Comparison of ENCODE assay signal across 12 cellular contexts in the genomic region with DNA sequence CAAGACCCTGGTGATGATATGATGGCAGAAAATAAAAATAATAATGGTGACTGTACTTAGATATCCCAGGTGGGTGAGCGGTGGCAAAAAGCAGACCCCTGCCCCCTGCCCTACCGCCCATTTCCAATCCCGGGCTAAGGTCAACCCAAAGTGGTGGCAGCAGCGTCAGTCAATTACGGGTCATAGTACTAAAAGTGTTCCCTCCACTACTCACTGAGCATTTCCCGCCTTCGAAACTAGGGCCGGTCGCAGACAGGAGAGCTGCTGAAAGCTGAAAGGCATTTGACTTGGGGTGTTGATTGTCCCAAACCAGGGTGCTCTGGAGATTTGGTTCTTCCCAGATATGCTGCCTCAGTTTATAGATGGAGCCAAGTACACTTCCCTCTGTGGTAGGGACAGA. TPM values are rescaled to one million over a fixed set of nuclear protein-coding genes. Genes with fewer than 3 reads are reported as not detected.
DNase-seq lines count a peak whose midpoint lies in the region; ATAC-seq and TF ChIP-seq lines count a peak whose summit lies in the region.
"Had no signal": no experiment of that assay in that cellular context is flagged by ENCODE, and none has a peak within 500 bp of the region (broad histone marks: within the 10 kb centered on the region; RNA-seq: fewer than 3 reads in every experiment).

No MANE protein-coding gene starts in this region.

- H3K4me1 ChIP-seq in iPS-20b (ENCODE audit: insufficient read depth, low read length) (peaks cover 6% of the 10 kb centered on the region), parathyroid adenoma (peaks cover 7% of the 10 kb centered on the region)

- H3K36me3 Mint-ChIP-seq in WTC11 = no peaks in the 10 kb centered on the region

- H3K4me3 ChIP-seq in iPS-20b (ENCODE audit: low read length) (peak overlapping the region; percentile 84), parathyroid adenoma (ENCODE audit: low read depth, low read length) (no peak overlapping the region)

- H3K4me2 ChIP-seq in parathyroid adenoma (ENCODE audit: low read length) = no peak overlapping the region

- no peak overlapping the region for H3K27ac Mint-ChIP-seq in WTC11

- no peak for ATAC-seq in WTC11

- H3K79me2 ChIP-seq in parathyroid adenoma = no peaks in the 10 kb centered on the region

- peak overlapping the region; percentile 86 for H3K4me3 Mint-ChIP-seq in WTC11

- peak overlapping the region; percentile 97 for H2AFZ ChIP-seq in parathyroid adenoma

- peak; percentile 9 for DNase-seq in DMS 273 (lab: John Stamatoyannopoulos, UW; ENCODE audit: unreplicated experiment)
- DNase-seq in DMS 273 treated with DMSO at 0.1 percent for 48 hours (lab: John Stamatoyannopoulos, UW) = no peak
- no peak for DNase-seq in WTC11 (ENCODE audit: low spot score)
- no peak for DNase-seq in activated CD8-positive, alpha-beta memory T cell treated with anti-CD3 and anti-CD28 coated beads, Interleukin-2, amount 50 U/mL, for 4 hours
- no peak for DNase-seq in D341Med (ENCODE audit: low spot score)
- no peak for DNase-seq in NCI-H2196 (lab: John Stamatoyannopoulos, UW; ENCODE audit: unreplicated experiment)
- DNase-seq: HCEC 1CT, NCI-H1048, NCI-H446 had no signal

- H3K4me1 Mint-ChIP-seq in WTC11 = peaks cover 23% of the 10 kb centered on the region

- no peaks in the 10 kb centered on the region for H3K36me3 ChIP-seq in iPS-20b (ENCODE audit: insufficient read depth, low read depth, low read length)
- H3K36me3 ChIP-seq in parathyroid adenoma (ENCODE audit: control insufficient read depth, insufficient read depth, low read length) = no peaks in the 10 kb centered on the region

- H3K9ac ChIP-seq in iPS-20b (ENCODE audit: low read depth, low read length) (no peak overlapping the region), parathyroid adenoma (no peak overlapping the region)

- H3K27me3 ChIP-seq in iPS-20b (ENCODE audit: insufficient read depth, low read length) (peaks cover 70% of the 10 kb centered on the region), parathyroid adenoma (ENCODE audit: control insufficient read depth, insufficient read depth, low read length) (peaks cover 4% of the 10 kb centered on the region)

- peaks cover 4% of the 10 kb centered on the region; the same call in 1 of the 2 replicates for H3K9me3 Mint-ChIP-seq in WTC11

- H3K27me3 Mint-ChIP-seq in WTC11 (ENCODE audit: low read depth) = peaks cover 50% of the 10 kb centered on the region

- H3K9me3 ChIP-seq in iPS-20b (ENCODE audit: insufficient read depth, low read depth, low read length) (no peaks in the 10 kb centered on the region), parathyroid adenoma (ENCODE audit: control insufficient read depth, low read length) (no peaks in the 10 kb centered on the region)

- CTCF ChIA-PET in WTC11 (lab: Charles Lee) = no interaction called here

- H3K27ac ChIP-seq in iPS-20b (ENCODE audit: low read length) (no peak overlapping the region), parathyroid adenoma (no peak overlapping the region)
- H3K27ac ChIP-seq: 22Rv1 had no signal

- TF ChIP-seq CTCF in WTC11 (IDR thresholded peaks at IDR 0.05) (no peak), parathyroid adenoma (IDR thresholded peaks at IDR 0.05) (no peak)

- POLR2A ChIA-PET in WTC11 (lab: Charles Lee) = no interaction called here

TF ChIP-seq in WTC11, 78 proteins besides CTCF, POLR2A, EP300 and RAD21 (continues in another document):
- no peak for TF ChIP-seq CBFB (CRISPR knock-in tag; IDR thresholded peaks at IDR 0.05; ENCODE audit: low read depth)
- no peak for TF ChIP-seq ZNF396 (CRISPR knock-in tag; IDR thresholded peaks at IDR 0.05; ENCODE audit: borderline replicate concordance)
- no peak for TF ChIP-seq ZNF416 (CRISPR knock-in tag; IDR thresholded peaks at IDR 0.05)
- TF ChIP-seq, protein P1, sequence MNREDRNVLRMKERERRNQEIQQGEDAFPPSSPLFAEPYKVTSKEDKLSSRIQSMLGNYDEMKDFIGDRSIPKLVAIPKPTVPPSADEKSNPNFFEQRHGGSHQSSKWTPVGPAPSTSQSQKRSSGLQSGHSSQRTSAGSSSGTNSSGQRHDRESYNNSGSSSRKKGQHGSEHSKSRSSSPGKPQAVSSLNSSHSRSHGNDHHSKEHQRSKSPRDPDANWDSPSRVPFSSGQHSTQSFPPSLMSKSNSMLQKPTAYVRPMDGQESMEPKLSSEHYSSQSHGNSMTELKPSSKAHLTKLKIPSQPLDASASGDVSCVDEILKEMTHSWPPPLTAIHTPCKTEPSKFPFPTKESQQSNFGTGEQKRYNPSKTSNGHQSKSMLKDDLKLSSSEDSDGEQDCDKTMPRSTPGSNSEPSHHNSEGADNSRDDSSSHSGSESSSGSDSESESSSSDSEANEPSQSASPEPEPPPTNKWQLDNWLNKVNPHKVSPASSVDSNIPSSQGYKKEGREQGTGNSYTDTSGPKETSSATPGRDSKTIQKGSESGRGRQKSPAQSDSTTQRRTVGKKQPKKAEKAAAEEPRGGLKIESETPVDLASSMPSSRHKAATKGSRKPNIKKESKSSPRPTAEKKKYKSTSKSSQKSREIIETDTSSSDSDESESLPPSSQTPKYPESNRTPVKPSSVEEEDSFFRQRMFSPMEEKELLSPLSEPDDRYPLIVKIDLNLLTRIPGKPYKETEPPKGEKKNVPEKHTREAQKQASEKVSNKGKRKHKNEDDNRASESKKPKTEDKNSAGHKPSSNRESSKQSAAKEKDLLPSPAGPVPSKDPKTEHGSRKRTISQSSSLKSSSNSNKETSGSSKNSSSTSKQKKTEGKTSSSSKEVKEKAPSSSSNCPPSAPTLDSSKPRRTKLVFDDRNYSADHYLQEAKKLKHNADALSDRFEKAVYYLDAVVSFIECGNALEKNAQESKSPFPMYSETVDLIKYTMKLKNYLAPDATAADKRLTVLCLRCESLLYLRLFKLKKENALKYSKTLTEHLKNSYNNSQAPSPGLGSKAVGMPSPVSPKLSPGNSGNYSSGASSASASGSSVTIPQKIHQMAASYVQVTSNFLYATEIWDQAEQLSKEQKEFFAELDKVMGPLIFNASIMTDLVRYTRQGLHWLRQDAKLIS (CRISPR knock-in tag; IDR thresholded peaks at IDR 0.05; ENCODE audit: borderline replicate concordance) = no peak
- TF ChIP-seq, protein P2, sequence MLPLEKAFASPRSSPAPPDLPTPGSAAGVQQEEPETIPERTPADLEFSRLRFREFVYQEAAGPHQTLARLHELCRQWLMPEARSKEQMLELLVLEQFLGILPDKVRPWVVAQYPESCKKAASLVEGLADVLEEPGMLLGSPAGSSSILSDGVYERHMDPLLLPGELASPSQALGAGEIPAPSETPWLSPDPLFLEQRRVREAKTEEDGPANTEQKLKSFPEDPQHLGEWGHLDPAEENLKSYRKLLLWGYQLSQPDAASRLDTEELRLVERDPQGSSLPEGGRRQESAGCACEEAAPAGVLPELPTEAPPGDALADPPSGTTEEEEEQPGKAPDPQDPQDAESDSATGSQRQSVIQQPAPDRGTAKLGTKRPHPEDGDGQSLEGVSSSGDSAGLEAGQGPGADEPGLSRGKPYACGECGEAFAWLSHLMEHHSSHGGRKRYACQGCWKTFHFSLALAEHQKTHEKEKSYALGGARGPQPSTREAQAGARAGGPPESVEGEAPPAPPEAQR (CRISPR knock-in tag; IDR thresholded peaks at IDR 0.05) = no peak
- TF ChIP-seq OVOL2 (CRISPR knock-in tag; IDR thresholded peaks at IDR 0.05; ENCODE audit: borderline replicate concordance) = no peak
- TF ChIP-seq, protein P3, sequence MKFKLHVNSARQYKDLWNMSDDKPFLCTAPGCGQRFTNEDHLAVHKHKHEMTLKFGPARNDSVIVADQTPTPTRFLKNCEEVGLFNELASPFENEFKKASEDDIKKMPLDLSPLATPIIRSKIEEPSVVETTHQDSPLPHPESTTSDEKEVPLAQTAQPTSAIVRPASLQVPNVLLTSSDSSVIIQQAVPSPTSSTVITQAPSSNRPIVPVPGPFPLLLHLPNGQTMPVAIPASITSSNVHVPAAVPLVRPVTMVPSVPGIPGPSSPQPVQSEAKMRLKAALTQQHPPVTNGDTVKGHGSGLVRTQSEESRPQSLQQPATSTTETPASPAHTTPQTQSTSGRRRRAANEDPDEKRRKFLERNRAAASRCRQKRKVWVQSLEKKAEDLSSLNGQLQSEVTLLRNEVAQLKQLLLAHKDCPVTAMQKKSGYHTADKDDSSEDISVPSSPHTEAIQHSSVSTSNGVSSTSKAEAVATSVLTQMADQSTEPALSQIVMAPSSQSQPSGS (CRISPR knock-in tag; IDR thresholded peaks at IDR 0.05; ENCODE audit: borderline replicate concordance, low read depth) = no peak
- no peak for TF ChIP-seq TCF7 (CRISPR knock-in tag; IDR thresholded peaks at IDR 0.05; ENCODE audit: low read depth)
- TF ChIP-seq, protein P4, sequence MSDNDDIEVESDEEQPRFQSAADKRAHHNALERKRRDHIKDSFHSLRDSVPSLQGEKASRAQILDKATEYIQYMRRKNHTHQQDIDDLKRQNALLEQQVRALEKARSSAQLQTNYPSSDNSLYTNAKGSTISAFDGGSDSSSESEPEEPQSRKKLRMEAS (CRISPR knock-in tag; IDR thresholded peaks at IDR 0.05) = no peak
- no peak for TF ChIP-seq SMAD3 (CRISPR knock-in tag; IDR thresholded peaks at IDR 0.05; ENCODE audit: borderline replicate concordance)
- no peak for TF ChIP-seq ETV6 (CRISPR knock-in tag; IDR thresholded peaks at IDR 0.05)
- TF ChIP-seq ZNF121 (CRISPR knock-in tag; IDR thresholded peaks at IDR 0.05) = no peak
- TF ChIP-seq JUN (CRISPR knock-in tag; IDR thresholded peaks at IDR 0.05) = no peak
- no peak for TF ChIP-seq ZNF317 (CRISPR knock-in tag; IDR thresholded peaks at IDR 0.05; ENCODE audit: borderline replicate concordance, low read depth)
- no peak for TF ChIP-seq MXD4 (CRISPR knock-in tag; IDR thresholded peaks at IDR 0.05; ENCODE audit: borderline replicate concordance)
- no peak for TF ChIP-seq GTF2I (CRISPR knock-in tag; conservative IDR thresholded peaks at IDR 0.05)
- TF ChIP-seq, protein P5, sequence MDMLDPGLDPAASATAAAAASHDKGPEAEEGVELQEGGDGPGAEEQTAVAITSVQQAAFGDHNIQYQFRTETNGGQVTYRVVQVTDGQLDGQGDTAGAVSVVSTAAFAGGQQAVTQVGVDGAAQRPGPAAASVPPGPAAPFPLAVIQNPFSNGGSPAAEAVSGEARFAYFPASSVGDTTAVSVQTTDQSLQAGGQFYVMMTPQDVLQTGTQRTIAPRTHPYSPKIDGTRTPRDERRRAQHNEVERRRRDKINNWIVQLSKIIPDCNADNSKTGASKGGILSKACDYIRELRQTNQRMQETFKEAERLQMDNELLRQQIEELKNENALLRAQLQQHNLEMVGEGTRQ (CRISPR knock-in tag; IDR thresholded peaks at IDR 0.05) = no peak

RNA-seq across cellular contexts. Expression of a gene that starts 1.4 kb away (rescaled TPM):
- total RNA-seq in WTC11 (2021) = 8.4 to 11.1 TPM (median 9.2 TPM) in 3 replicates
